Comparison of ENCODE assay signal across 1 cellular context in the genomic region with DNA sequence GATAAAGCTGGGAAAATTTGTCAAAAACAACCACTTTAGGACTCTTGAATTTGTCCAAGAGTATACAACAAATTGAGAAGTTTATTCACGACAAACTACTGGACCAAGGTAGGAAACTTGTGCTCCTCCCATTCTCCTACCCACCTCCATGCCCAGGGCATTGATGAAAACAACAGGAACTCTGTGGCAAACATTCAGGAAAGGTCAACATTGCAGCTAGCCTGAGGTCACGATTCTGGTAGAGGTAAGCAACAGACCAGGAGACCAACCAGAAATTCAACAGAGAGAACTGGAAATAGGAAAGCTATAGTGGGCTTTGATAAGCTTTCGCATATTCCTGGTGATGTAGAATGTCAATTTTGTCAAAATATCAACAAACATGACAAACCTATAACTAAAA.
TF ChIP-seq lines count a peak whose summit lies in the region.

No MANE protein-coding gene starts in this region.

TF ChIP-seq in liver, 16 proteins besides CTCF, POLR2A, EP300 and RAD21 (continued from another document):
- TF ChIP-seq, protein P1, sequence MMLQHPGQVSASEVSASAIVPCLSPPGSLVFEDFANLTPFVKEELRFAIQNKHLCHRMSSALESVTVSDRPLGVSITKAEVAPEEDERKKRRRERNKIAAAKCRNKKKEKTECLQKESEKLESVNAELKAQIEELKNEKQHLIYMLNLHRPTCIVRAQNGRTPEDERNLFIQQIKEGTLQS (IDR thresholded peaks at IDR 0.05), result no peak
- peak; percentile 65 for TF ChIP-seq MAX (IDR thresholded peaks at IDR 0.05)
